ENCODE assay signal across 23 cellular contexts in genomic region chr11:45213717-45214116, GRCh38.
"Had no signal": no experiment of that assay in that cellular context is flagged by ENCODE, and none has a peak within 500 bp of the region (broad histone marks: within the 10 kb centered on the region; RNA-seq: fewer than 3 reads in every experiment).

No MANE protein-coding gene starts in this region.

- H3K27ac Mint-ChIP-seq: neural progenitor cell; stimulated activated naive B cell treated with anti-CD40 and anti-IgM and Interleukin-4, amounts not matched to agents 10 μg/mL and 1 μg/mL and 100 μg/mL, for 72 hours; stimulated activated naive CD8-positive, alpha-beta T cell treated with anti-CD3 and anti-CD28 coated beads, Interleukin-15, Interleukin-2, amounts not matched to agents 100 ng/mL and 50 ng/mL, for 24 hours had no signal

- H3K27me3 Mint-ChIP-seq: naive thymus-derived CD4-positive, alpha-beta T cell; stimulated activated naive B cell treated with anti-CD40 and anti-IgM and Interleukin-4, amounts not matched to agents 10 μg/mL and 1 μg/mL and 100 μg/mL, for 72 hours; stimulated activated naive CD8-positive, alpha-beta T cell treated with anti-CD3 and anti-CD28 coated beads, Interleukin-15, Interleukin-2, amounts not matched to agents 100 ng/mL and 50 ng/mL, for 24 hours had no signal

- H3K9me3 Mint-ChIP-seq: immature natural killer cell; nephron; neural progenitor cell; stimulated activated naive B cell treated with anti-CD40 and anti-IgM and Interleukin-4, amounts not matched to agents 10 μg/mL and 1 μg/mL and 100 μg/mL, for 72 hours; stimulated activated naive CD8-positive, alpha-beta T cell treated with anti-CD3 and anti-CD28 coated beads, Interleukin-15, Interleukin-2, amounts not matched to agents 100 ng/mL and 50 ng/mL, for 24 hours had no signal

- ATAC-seq: left lobe of liver; naive thymus-derived CD4-positive, alpha-beta T cell; right cardiac atrium; stimulated activated naive B cell treated with anti-CD40 and anti-IgM and Interleukin-4, amounts not matched to agents 10 μg/mL and 1 μg/mL and 100 μg/mL, for 72 hours had no signal

- H3K79me2 ChIP-seq: parathyroid adenoma had no signal

- H3K4me1 ChIP-seq: parathyroid adenoma had no signal

- H3K9ac ChIP-seq: neural progenitor cell, parathyroid adenoma had no signal

- H3K9me3 ChIP-seq: esophagus squamous epithelium, prostate gland, spleen, suprapubic skin, transverse colon had no signal

- H3K4me2 ChIP-seq: neural progenitor cell had no signal

- H3K4me3 Mint-ChIP-seq: immature natural killer cell; naive thymus-derived CD4-positive, alpha-beta T cell; nephron; neural progenitor cell; stimulated activated naive B cell treated with anti-CD40 and anti-IgM and Interleukin-4, amounts not matched to agents 10 μg/mL and 1 μg/mL and 100 μg/mL, for 72 hours; stimulated activated naive CD8-positive, alpha-beta T cell treated with anti-CD3 and anti-CD28 coated beads, Interleukin-15, Interleukin-2, amounts not matched to agents 100 ng/mL and 50 ng/mL, for 24 hours had no signal

- H3K27me3 ChIP-seq: esophagus squamous epithelium, neural progenitor cell, spleen, suprapubic skin, transverse colon had no signal

- H3K36me3 Mint-ChIP-seq: neural progenitor cell had no signal

- DNase-seq: dermis blood vessel endothelial cell; effector memory CD4-positive, alpha-beta T cell; esophagus squamous epithelium; foreskin melanocyte; hypothalamus; immature natural killer cell; mesenchymal stem cell; midbrain; naive thymus-derived CD4-positive, alpha-beta T cell; right cardiac atrium; spleen; stimulated activated CD4-positive, alpha-beta T cell treated with anti-CD3 and anti-CD28 coated beads, Interleukin-2, amount 100 ng/mL, for 48 hours; stimulated activated naive B cell treated with anti-CD40 and anti-IgM and Interleukin-4, amounts not matched to agents 10 μg/mL and 1 μg/mL and 100 μg/mL, for 72 hours; transverse colon had no signal

- H2AFZ ChIP-seq: neural progenitor cell, parathyroid adenoma had no signal

- H3K36me3 ChIP-seq: neural progenitor cell, transverse colon had no signal

- H3K27ac ChIP-seq: coronary artery, esophagus squamous epithelium, neural progenitor cell, parathyroid adenoma, prostate gland, skin epidermis, suprapubic skin, transverse colon had no signal

- H3K4me3 ChIP-seq: coronary artery, esophagus squamous epithelium, neural progenitor cell, prostate gland, skin epidermis, spleen, suprapubic skin, transverse colon had no signal
